Comparison of ENCODE assay signal across 9 cellular contexts in the genomic region with DNA sequence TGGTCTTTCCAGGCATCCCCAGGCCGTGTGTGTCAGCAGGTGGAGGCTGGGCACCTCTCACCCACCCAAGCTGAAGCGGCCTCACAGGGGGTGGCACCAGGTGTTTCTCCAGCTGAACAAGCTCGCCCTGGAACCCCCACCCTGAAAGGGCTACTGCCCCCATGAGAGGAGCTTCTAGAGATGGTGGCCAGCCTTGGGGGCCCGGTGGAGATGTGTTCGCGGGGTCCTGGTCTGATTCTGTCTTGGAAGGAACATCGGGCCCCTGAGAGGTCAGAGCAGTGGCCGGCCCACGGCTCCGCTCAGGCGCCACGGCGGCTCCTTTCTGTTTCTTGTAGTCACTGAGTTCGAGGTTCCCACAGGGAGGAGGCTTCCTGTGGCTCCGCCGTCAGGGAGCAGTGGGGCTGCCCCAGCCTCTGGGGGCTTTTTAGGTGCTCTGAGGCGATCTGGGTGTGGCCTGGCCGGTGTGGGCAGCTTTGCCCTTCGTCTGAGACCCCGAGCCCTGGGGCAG. TPM values are rescaled to one million over a fixed set of nuclear protein-coding genes. Genes with fewer than 3 reads are reported as not detected.
DNase-seq lines count a peak whose midpoint lies in the region; ATAC-seq and TF ChIP-seq lines count a peak whose summit lies in the region.
"Had no signal": no experiment of that assay in that cellular context is flagged by ENCODE, and none has a peak within 500 bp of the region (broad histone marks: within the 10 kb centered on the region; RNA-seq: fewer than 3 reads in every experiment).

No MANE protein-coding gene starts in this region.

- 53 to 60% (median 58%) methylated on average over 17 to 20 of the region's 20 CpGs for WGBS in heart left ventricle, 4 donors
- 79% methylated on average over 9 of the region's 20 CpGs for WGBS in esophagus muscularis mucosa

- H4K20me1 ChIP-seq in osteoblast (ENCODE audit: insufficient read depth, low read length) (peaks cover 91% of the 10 kb centered on the region), Karpas-422 (ENCODE audit: insufficient read depth, low read depth, low read length) (peaks cover 22% of the 10 kb centered on the region; the same call in 1 of the 2 replicates)

- ATAC-seq in heart left ventricle (no peak), left cardiac atrium (no peak)
- ATAC-seq: HCT116 had no signal

- H3K27me3 ChIP-seq in heart left ventricle (no peaks in the 10 kb centered on the region), esophagus muscularis mucosa (no peaks in the 10 kb centered on the region), osteoblast (ENCODE audit: insufficient read depth, low read length) (no peaks in the 10 kb centered on the region), uterus (no peaks in the 10 kb centered on the region), Karpas-422 (ENCODE audit: low read length) (no peaks in the 10 kb centered on the region)

- peaks cover 100% of the 10 kb centered on the region for H3K79me2 ChIP-seq in osteoblast (ENCODE audit: insufficient read depth, low read length)
- H3K79me2 ChIP-seq in Karpas-422 (ENCODE audit: low read length), result no peaks in the 10 kb centered on the region

- no peaks in the 10 kb centered on the region for H3K9me2 ChIP-seq in Karpas-422 (replicated peaks; ENCODE audit: insufficient read depth, low read length)

- no peaks in the 10 kb centered on the region for H3K9me3 ChIP-seq in heart left ventricle
- no peaks in the 10 kb centered on the region for H3K9me3 ChIP-seq in esophagus muscularis mucosa
- peaks cover 2% of the 10 kb centered on the region for H3K9me3 ChIP-seq in osteoblast (ENCODE audit: low read depth, low read length)
- H3K9me3 ChIP-seq in uterus, result no peaks in the 10 kb centered on the region
- no peaks in the 10 kb centered on the region; the same call in 1 of the 2 replicates for H3K9me3 ChIP-seq in Karpas-422 (ENCODE audit: low read length)

- TF ChIP-seq POLR2A in heart left ventricle (IDR thresholded peaks at IDR 0.05) (no peak), esophagus muscularis mucosa (IDR thresholded peaks at IDR 0.05; ENCODE audit: low read depth) (no peak), uterus (IDR thresholded peaks at IDR 0.05) (no peak)

- H3K36me3 ChIP-seq in heart left ventricle (peaks cover 0 to 7% (median 0%) of the 10 kb centered on the region in 9 donors), esophagus muscularis mucosa (peaks cover 0 to 6% (median 2%) of the 10 kb centered on the region in 4 donors), osteoblast (ENCODE audit: insufficient read depth, low read length) (peaks cover 7% of the 10 kb centered on the region), uterus (no peaks in the 10 kb centered on the region), Karpas-422 (ENCODE audit: insufficient read depth, low read length) (no peaks in the 10 kb centered on the region)

- intact Hi-C loops in heart left ventricle (cut with DNase I), result loop anchor here in 4 of 10 donors (5.0 kb wide), 3 partner anchors 37 to 43 kb away; no protein-coding TSS in a partner anchor
- intact Hi-C loops in left cardiac atrium (cut with DNase I), result no loop called here
- intact Hi-C loops in esophagus muscularis mucosa (cut with DNase I), result no loop called here
- intact Hi-C loops in uterus (cut with DNase I; ENCODE audit: low total_unique reads), result no loop called here

- H3K4me3 ChIP-seq in heart left ventricle, result peak overlapping the region in 2 of 12 donors; percentile 5 to 11
- peak overlapping the region in 1 of 4 donors; percentile 22 for H3K4me3 ChIP-seq in esophagus muscularis mucosa
- no peak overlapping the region for H3K4me3 ChIP-seq in osteoblast (ENCODE audit: insufficient read depth, low read length)
- H3K4me3 ChIP-seq in uterus, result no peak overlapping the region
- no peak overlapping the region for H3K4me3 ChIP-seq in Karpas-422 (ENCODE audit: low read length)

- peak overlapping the region in 11 of 12 donors; percentile 36 to 77 (median 66) for H3K27ac ChIP-seq in heart left ventricle
- peak overlapping the region; percentile 76 to 84 (median 81) for H3K27ac ChIP-seq in esophagus muscularis mucosa (replicated peaks in 1 of 4)
- peak overlapping the region; percentile 53 for H3K27ac ChIP-seq in osteoblast (ENCODE audit: low read depth, low read length)
- peak overlapping the region; percentile 58 to 71 for H3K27ac ChIP-seq in uterus
- no peak overlapping the region for H3K27ac ChIP-seq in Karpas-422 (ENCODE audit: low read length)

- TF ChIP-seq CTCF in heart left ventricle (IDR thresholded peaks at IDR 0.05) (no peak), esophagus muscularis mucosa (IDR thresholded peaks at IDR 0.05) (no peak), osteoblast (IDR thresholded peaks at IDR 0.05; ENCODE audit: extremely low read depth, low read depth, low read length) (no peak), uterus (IDR thresholded peaks at IDR 0.05) (no peak)

- H3K4me1 ChIP-seq in heart left ventricle (peaks cover 35 to 100% (median 99%) of the 10 kb centered on the region in 12 donors), esophagus muscularis mucosa (peaks cover 100% of the 10 kb centered on the region in 4 donors), osteoblast (ENCODE audit: insufficient read depth, low read length) (peaks cover 62% of the 10 kb centered on the region), uterus (peaks cover 8 to 81% of the 10 kb centered on the region in 2 donors), Karpas-422 (ENCODE audit: low read length) (no peaks in the 10 kb centered on the region)

- DNase-seq in heart left ventricle (peak in 2 of 5 donors; percentile 43 to 62), left cardiac atrium (no peak), esophagus muscularis mucosa (ENCODE audit: extremely low spot score) (no peak), osteoblast (ENCODE audit: insufficient read length, low spot score, missing footprints) (peak; percentile 86), uterus (peak in 1 of 2 donors; percentile 24), Karpas-422 (no peak), mucosa of gallbladder (ENCODE audit: low spot score) (no peak)
- no peak for DNase-seq in stimulated activated CD4-positive, alpha-beta T cell treated with anti-CD3 and anti-CD28 coated beads, Interleukin-1b, Interleukin-23, amount 100 ng/mL, for 48 hours

- no peak overlapping the region for H3K9ac ChIP-seq in Karpas-422 (ENCODE audit: low read length)

- no peak overlapping the region for H2AFZ ChIP-seq in osteoblast (ENCODE audit: low read length)
- H2AFZ ChIP-seq in Karpas-422 (ENCODE audit: low read length), result no peak overlapping the region

- H3K4me2 ChIP-seq in osteoblast (ENCODE audit: insufficient read depth, low read length) (no peak overlapping the region), Karpas-422 (ENCODE audit: low read depth, low read length, poor library complexity, severe bottlenecking) (no peak overlapping the region)

- TF ChIP-seq EP300 in esophagus muscularis mucosa (IDR thresholded peaks at IDR 0.05), result no peak

RNA-seq across cellular contexts. Expression of a gene that starts 46.9 kb away (rescaled TPM):
- total RNA-seq in heart left ventricle (10 to 100 TPM; 28.8 to 52.7 (median 41.3) TPM), left cardiac atrium (10 to 100 TPM; 47.1 to 66.9 TPM), esophagus muscularis mucosa (100 to 1,000 TPM in 2 of 4 donors, 10 to 100 TPM in 2; 70.1 to 190 (median 124) TPM), osteoblast (48.9 TPM in 2 replicates), uterus (100 to 1,000 TPM in 1 of 4 donors, 10 to 100 TPM in 3; 22.8 to 148 (median 34.9) TPM), mucosa of gallbladder (78.9 TPM)
- 10 to 100 TPM; 16.9 to 28.7 TPM for polyA plus RNA-seq in heart left ventricle
- total RNA-seq in Karpas-422 (2014; rRNA removed; shearing (Covaris generic); ENCODE audit: low replicate concordance), result 1.7 and 2.4 TPM in 2 replicates
